In genomic region chr2:229870903-229871650, GRCh38 we compare ENCODE assay signal across 23 cellular contexts. TPM values are rescaled to one million over a fixed set of nuclear protein-coding genes. Genes with fewer than 3 reads are reported as not detected.
DNase-seq lines count a peak whose midpoint lies in the region; ATAC-seq, FAIRE-seq and TF ChIP-seq lines count a peak whose summit lies in the region.
"Had no signal": no experiment of that assay in that cellular context is flagged by ENCODE, and none has a peak within 500 bp of the region (broad histone marks: within the 10 kb centered on the region; RNA-seq: fewer than 3 reads in every experiment).

No MANE protein-coding gene starts in this region.

- no peak for TF ChIP-seq POLR2A in suprapubic skin (IDR thresholded peaks at IDR 0.05)

- ATAC-seq in HG03432 (IDR thresholded peaks at IDR 0.05; ENCODE audit: unreplicated experiment): no peak
- ATAC-seq: HCT116; left lobe of liver; pancreas; stimulated activated naive B cell treated with anti-CD40 and anti-IgM and Interleukin-4, amounts not matched to agents 10 μg/mL and 1 μg/mL and 100 μg/mL, for 72 hours had no signal

- TF ChIP-seq CTCF in mammary epithelial cell (conservative IDR thresholded peaks at IDR 0.05 in 1 of 2, IDR thresholded peaks at IDR 0.05 in 1 of 2; ENCODE audit: extremely low read depth in 1 of 2, insufficient read depth in 1 of 2, low read depth in 1 of 2, low read length in 2 of 2): no peak
- TF ChIP-seq CTCF in keratinocyte (optimal IDR thresholded peaks at IDR 0.05 in 1 of 3, IDR thresholded peaks at IDR 0.05 in 1 of 3, conservative IDR thresholded peaks at IDR 0.05 in 1 of 3; ENCODE audit: extremely low read depth in 1 of 3, insufficient read depth in 2 of 3, low read length in 3 of 3): no peak
- no peak for TF ChIP-seq CTCF in suprapubic skin (IDR thresholded peaks at IDR 0.05)

- CTCF ChIA-PET in mammary epithelial cell (lab: Charles Lee; ENCODE audit: low non-redundant PET): no interaction called here

- H3K27ac ChIP-seq in mammary epithelial cell (ENCODE audit: insufficient read depth, low read depth, low read length): no peak overlapping the region
- H3K27ac ChIP-seq in keratinocyte (ENCODE audit: control insufficient read depth, insufficient read depth, low read length): no peak overlapping the region
- H3K27ac ChIP-seq in suprapubic skin: no peak overlapping the region
- H3K27ac ChIP-seq: pancreas had no signal

- in situ Hi-C loops in mammary epithelial cell (cut with MboI; ENCODE audit: low sequenced_read_pairs in 2 of 2): no loop called here

- no peak overlapping the region for H2AFZ ChIP-seq in mammary epithelial cell (ENCODE audit: low read depth, low read length)
- H2AFZ ChIP-seq in keratinocyte (ENCODE audit: control insufficient read depth, low read length): no peak overlapping the region

- WGBS in mammary epithelial cell (ENCODE audit: low coverage, missing lambda C conversion rate): 83% methylated on average over 5 of the region's 6 CpGs
- WGBS in suprapubic skin: 87% methylated on average over 6 of the region's 6 CpGs

- H3K9me3 ChIP-seq in MG63 (no peaks in the 10 kb centered on the region), mammary epithelial cell (replicated peaks; ENCODE audit: insufficient read depth, low read length) (no peaks in the 10 kb centered on the region), keratinocyte (ENCODE audit: control insufficient read depth, low read depth, low read length) (no peaks in the 10 kb centered on the region), suprapubic skin (no peaks in the 10 kb centered on the region)
- H3K9me3 ChIP-seq: pancreas had no signal

- no peak for TF ChIP-seq EP300 in suprapubic skin (IDR thresholded peaks at IDR 0.05)

- H3K4me1 ChIP-seq in mammary epithelial cell (ENCODE audit: insufficient read depth, low read length) (peaks cover 4% of the 10 kb centered on the region), keratinocyte (ENCODE audit: control insufficient read depth, extremely low read depth, insufficient read depth, low read length) (no peaks in the 10 kb centered on the region), suprapubic skin (peaks cover 5% of the 10 kb centered on the region)

- peak; percentile 70 for DNase-seq in EL
- DNase-seq in MG63: peak; percentile 15
- peak; percentile 51 for DNase-seq in mammary epithelial cell
- peak; percentile 9 for DNase-seq in keratinocyte (ENCODE audit: low read depth, low spot score)
- no peak for DNase-seq in suprapubic skin (ENCODE audit: low spot score in 2 of 2)
- no peak for DNase-seq in nucleus accumbens (lab: John Stamatoyannopoulos, UW)
- DNase-seq: activated T-cell treated with anti-CD3 and anti-CD28 coated beads, Interleukin-2, amount 50 U/mL, for 48 hours; AML-193; CD4-positive, alpha-beta memory T cell; cerebellar nuclear complex; dermis blood vessel endothelial cell; immature natural killer cell; NCI-H1092 treated with DMSO at 0.1 percent for 48 hours; NCI-H187; NCI-H510A treated with DMSO at 0.1 percent for 48 hours; OCI-M1; pancreas; small intestine; stimulated activated naive B cell treated with anti-CD40 and anti-IgM and Interleukin-4, amounts not matched to agents 10 μg/mL and 1 μg/mL and 100 μg/mL, for 72 hours had no signal

- no peaks in the 10 kb centered on the region for H3K27me3 ChIP-seq in MG63
- H3K27me3 ChIP-seq in mammary epithelial cell (ENCODE audit: insufficient read depth, low read length): no peaks in the 10 kb centered on the region
- H3K27me3 ChIP-seq in keratinocyte (ENCODE audit: control insufficient read depth, extremely low read depth, insufficient read depth, low read length): no peaks in the 10 kb centered on the region
- H3K27me3 ChIP-seq in suprapubic skin: no peaks in the 10 kb centered on the region
- H3K27me3 ChIP-seq: pancreas had no signal

- H3K4me3 ChIP-seq in MG63: no peak overlapping the region
- no peak overlapping the region for H3K4me3 ChIP-seq in mammary epithelial cell (replicated peaks in 1 of 3; ENCODE audit: insufficient read depth in 1 of 3, low read depth in 2 of 3, low read length in 3 of 3)
- H3K4me3 ChIP-seq in keratinocyte (ENCODE audit: control insufficient read depth in 2 of 3, extremely low read depth in 1 of 3, insufficient read depth in 2 of 3, low read depth in 1 of 3, low read length in 3 of 3): no peak overlapping the region
- H3K4me3 ChIP-seq in suprapubic skin: no peak overlapping the region
- H3K4me3 ChIP-seq: pancreas had no signal

- peaks cover 2% of the 10 kb centered on the region for H3K9me1 ChIP-seq in keratinocyte (ENCODE audit: control insufficient read depth, extremely low read depth, insufficient read depth, low read length)

- dilution Hi-C loops in mammary epithelial cell (cut with HindIII; ENCODE audit: low sequenced_read_pairs): no loop called here
- dilution Hi-C loops in keratinocyte (cut with MboI; ENCODE audit: extremely low pct_ligation_motif_present, low sequenced_read_pairs): no loop called here

- BruUV-seq in mammary epithelial cell (replicated peaks; lab: Mats Ljungman, UMichigan): no TSS peak

- intact Hi-C loops in mammary epithelial cell (cut with micrococcal nuclease): no loop called here

- no peak for FAIRE-seq in keratinocyte (lab: Jason Lieb, UNC)
- FAIRE-seq: pancreas, small intestine, TTC549 had no signal

- peaks cover 96% of the 10 kb centered on the region for H3K79me2 ChIP-seq in mammary epithelial cell (ENCODE audit: insufficient read depth, low read length)
- H3K79me2 ChIP-seq in keratinocyte (ENCODE audit: control insufficient read depth, insufficient read depth, low read length): peaks cover 84% of the 10 kb centered on the region

- no peaks in the 10 kb centered on the region for H4K20me1 ChIP-seq in mammary epithelial cell (ENCODE audit: insufficient read depth, low read length)
- peaks cover 4% of the 10 kb centered on the region for H4K20me1 ChIP-seq in keratinocyte (ENCODE audit: control insufficient read depth, extremely low read depth, insufficient read depth, low read length)

- H3K36me3 ChIP-seq in MG63 (peaks cover 49% of the 10 kb centered on the region), mammary epithelial cell (ENCODE audit: insufficient read depth, low read length) (peaks cover 10% of the 10 kb centered on the region), keratinocyte (ENCODE audit: control insufficient read depth in 2 of 2, extremely low read depth in 1 of 2, insufficient read depth in 2 of 2, low read length in 2 of 2) (peaks cover 0 to 7% of the 10 kb centered on the region in 2 experiments), suprapubic skin (peaks cover 9% of the 10 kb centered on the region)
- H3K36me3 ChIP-seq: pancreas had no signal

- H3K4me2 ChIP-seq in mammary epithelial cell (ENCODE audit: insufficient read depth, low read depth, low read length) (no peak overlapping the region), keratinocyte (ENCODE audit: control insufficient read depth, extremely low read depth, insufficient read depth, low read depth, low read length) (no peak overlapping the region)

- H3K9ac ChIP-seq in mammary epithelial cell (ENCODE audit: insufficient read depth, low read length) (no peak overlapping the region), keratinocyte (ENCODE audit: control insufficient read depth, extremely low read depth, insufficient read depth, low read length) (no peak overlapping the region)

RNA-seq across cellular contexts. Expression of gene TRIP12, which starts 50.7 kb away (rescaled TPM):
- 80.7 and 106 TPM in 2 replicates for total RNA-seq in MG63 (2014; rRNA removed; shearing (Covaris generic); ENCODE audit: low replicate concordance)
- 100 to 1,000 TPM; 235 to 245 TPM for total RNA-seq in mammary epithelial cell
- 66.0 TPM for polyA plus RNA-seq in mammary epithelial cell
- polyA minus RNA-seq in mammary epithelial cell: 390 TPM
- polyA plus RNA-seq in keratinocyte: 86.9 to 123 TPM (median 96.8 TPM) in 3 replicates
- polyA plus RNA-seq in keratinocyte (2011; ENCODE audit: low read depth): 435 TPM
- polyA plus RNA-seq in keratinocyte (2011; cell fraction: cytosol; rRNA removed): 50.0 and 85.7 TPM in 2 replicates
- polyA plus RNA-seq in keratinocyte (2011; cell fraction: nucleus; rRNA removed): 153 and 189 TPM in 2 replicates
- polyA plus RNA-seq in keratinocyte (2012; ENCODE audit: low replicate concordance): 59.8 and 147 TPM in 2 replicates
- 167 to 427 TPM (median 300 TPM) in 3 replicates for polyA minus RNA-seq in keratinocyte
- 159 TPM for polyA minus RNA-seq in keratinocyte (2011; cell fraction: cytosol; rRNA and poly(A)+ RNA removed)
- polyA minus RNA-seq in keratinocyte (2011; cell fraction: nucleus; rRNA and poly(A)+ RNA removed): 253 and 542 TPM in 2 replicates
- 100 to 1,000 TPM; 124 to 227 (median 143) TPM for total RNA-seq in suprapubic skin

RNA-seq across cellular contexts. Expression of gene FBXO36, which starts 51.2 kb away (rescaled TPM):
- 0.56 and 0.74 TPM in 2 replicates for total RNA-seq in MG63 (2014; rRNA removed; shearing (Covaris generic); ENCODE audit: low replicate concordance)
- total RNA-seq in mammary epithelial cell: 1 to 10 TPM in 1 of 2 donors, under 1 TPM in 1; 0.75 to 5.2 TPM
- polyA plus RNA-seq in mammary epithelial cell: 0.86 TPM
- not detected for polyA minus RNA-seq in mammary epithelial cell
- polyA plus RNA-seq in keratinocyte: 1.6 to 2.3 TPM (median 1.7 TPM) in 3 replicates
- polyA plus RNA-seq in keratinocyte (2011; ENCODE audit: low read depth): 1.3 TPM
- polyA plus RNA-seq in keratinocyte (2011; cell fraction: cytosol; rRNA removed): 1.8 and 2.0 TPM in 2 replicates
- polyA plus RNA-seq in keratinocyte (2011; cell fraction: nucleus; rRNA removed): 1.8 and 2.4 TPM in 2 replicates
- 0.93 and 2.3 TPM in 2 replicates for polyA plus RNA-seq in keratinocyte (2012; ENCODE audit: low replicate concordance)
- 1.4 to 3.1 TPM (median 2.0 TPM) in 3 replicates for polyA minus RNA-seq in keratinocyte
- 1.2 TPM for polyA minus RNA-seq in keratinocyte (2011; cell fraction: cytosol; rRNA and poly(A)+ RNA removed)
- polyA minus RNA-seq in keratinocyte (2011; cell fraction: nucleus; rRNA and poly(A)+ RNA removed): 0.84 and 2.6 TPM in 2 replicates
- total RNA-seq in suprapubic skin: 1 to 10 TPM; 4.5 to 8.4 (median 5.9) TPM

Comparison
In these comparisons a context has a peak if more than half of its experiments do, and no peak if none do; other contexts are left out.
1. DNase-seq: peak in EL (single experiment), MG63 (single experiment), mammary epithelial cell (single experiment) and keratinocyte (single experiment); none in suprapubic skin (0 of 2) and nucleus accumbens (0 of 56).